Comparison of ENCODE assay signal across 28 cellular contexts in the genomic region with DNA sequence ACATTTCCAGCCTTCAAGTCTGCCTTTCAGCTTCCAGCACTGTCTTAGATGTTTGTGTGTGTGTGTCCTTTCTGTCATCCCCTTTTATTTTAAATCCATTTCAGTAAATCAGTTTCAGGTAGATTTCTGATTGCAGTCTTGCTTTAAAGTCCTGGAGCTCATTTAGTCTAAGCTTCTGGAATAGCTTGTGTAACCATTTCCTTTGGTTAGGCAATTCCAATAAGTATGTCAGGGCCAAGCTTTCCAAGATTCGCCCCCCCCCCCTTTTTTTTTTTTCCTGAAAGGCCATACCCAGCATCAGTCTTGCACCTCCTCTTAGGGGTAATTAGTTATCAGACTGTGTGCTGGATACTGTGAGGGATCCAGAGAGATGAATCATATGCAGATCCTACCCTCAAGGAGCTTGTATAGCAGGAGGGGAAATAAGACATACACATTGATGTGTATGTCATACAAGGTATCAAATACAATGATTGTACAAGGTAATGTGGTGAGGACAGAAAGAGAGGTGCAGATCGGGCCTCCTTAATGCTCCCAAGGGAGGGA. TPM values are rescaled to one million over a fixed set of nuclear protein-coding genes. Genes with fewer than 3 reads are reported as not detected.
DNase-seq lines count a peak whose midpoint lies in the region; ATAC-seq, FAIRE-seq and TF ChIP-seq lines count a peak whose summit lies in the region.
"Had no signal": no experiment of that assay in that cellular context is flagged by ENCODE, and none has a peak within 500 bp of the region (broad histone marks: within the 10 kb centered on the region; RNA-seq: fewer than 3 reads in every experiment).

No MANE protein-coding gene starts in this region.

- no peak for FAIRE-seq in bronchial epithelial cell (lab: Jason Lieb, UNC)
- FAIRE-seq: K562 had no signal

- no peaks in the 10 kb centered on the region for H3K9me3 Mint-ChIP-seq in mesothelial cell of epicardium
- H3K9me3 Mint-ChIP-seq: activated T-cell treated with anti-CD3 and anti-CD28 coated beads, Interleukin-2, amount 50 U/mL, for 24 hours had no signal

- H3K4me1 ChIP-seq in HUES6 (ENCODE audit: control insufficient read depth, insufficient read depth, low read length) (peaks cover 14% of the 10 kb centered on the region), suprapubic skin (peaks cover 16% of the 10 kb centered on the region)

- ATAC-seq in GM21367 (IDR thresholded peaks at IDR 0.05; ENCODE audit: unreplicated experiment), result no peak
- ATAC-seq: K562, sciatic nerve had no signal

- TF ChIP-seq POLR2A in suprapubic skin (IDR thresholded peaks at IDR 0.05), result no peak

- H3K27me3 ChIP-seq in HUES6 (ENCODE audit: control insufficient read depth, insufficient read depth, low read length) (no peaks in the 10 kb centered on the region), bronchial epithelial cell (ENCODE audit: control insufficient read depth, insufficient read depth, low read length) (no peaks in the 10 kb centered on the region), suprapubic skin (no peaks in the 10 kb centered on the region)
- H3K27me3 ChIP-seq: dorsolateral prefrontal cortex, stomach, tibial nerve had no signal

- DNase-seq in EL, result peak; percentile 25
- peak; percentile 18 for DNase-seq in bronchial epithelial cell (ENCODE audit: low read depth)
- no peak for DNase-seq in mesothelial cell of epicardium (ENCODE audit: low spot score in 2 of 2, unreplicated experiment in 2 of 2)
- no peak for DNase-seq in ureter (ENCODE audit: low spot score)
- DNase-seq in suprapubic skin (ENCODE audit: low spot score in 2 of 2), result no peak
- DNase-seq in iPS-NIHi11 (ENCODE audit: low spot score), result no peak
- DNase-seq: activated CD4-positive, CD25-positive, alpha-beta regulatory T cell; activated CD8-positive, alpha-beta memory T cell treated with anti-CD3 and anti-CD28 coated beads for 24 hours; activated naive CD4-positive, alpha-beta T cell; activated T-cell treated with anti-CD3 and anti-CD28 coated beads, Interleukin-2, amount 50 U/mL, for 24 hours; caudate nucleus; dorsolateral prefrontal cortex; foreskin melanocyte; hypothalamus; islet precursor cell; MM.1S; NCI-H1417 treated with DMSO at 0.1 percent for 48 hours; Right ventricle myocardium superior; stimulated activated CD4-positive, alpha-beta T cell treated with anti-CD3 and anti-CD28 coated beads, Interleukin-4, amount 100 ng/mL, for 4 hours; stomach; T-helper 9 cell had no signal

- peak overlapping the region; percentile 48 for H3K27ac Mint-ChIP-seq in mesothelial cell of epicardium
- H3K27ac Mint-ChIP-seq: activated T-cell treated with anti-CD3 and anti-CD28 coated beads, Interleukin-2, amount 50 U/mL, for 24 hours had no signal

- H3K27me3 Mint-ChIP-seq in mesothelial cell of epicardium (ENCODE audit: low read depth), result no peaks in the 10 kb centered on the region
- H3K27me3 Mint-ChIP-seq: activated T-cell treated with anti-CD3 and anti-CD28 coated beads, Interleukin-2, amount 50 U/mL, for 24 hours had no signal

- H3K4me3 ChIP-seq in HUES6 (ENCODE audit: low read depth, low read length), result no peak overlapping the region
- no peak overlapping the region for H3K4me3 ChIP-seq in bronchial epithelial cell (ENCODE audit: low read depth, low read length)
- no peak overlapping the region for H3K4me3 ChIP-seq in suprapubic skin
- H3K4me3 ChIP-seq: dorsolateral prefrontal cortex, K562, stomach, tibial nerve had no signal

- H3K9me3 ChIP-seq in HUES6 (ENCODE audit: control insufficient read depth, insufficient read depth, low read depth, low read length) (no peaks in the 10 kb centered on the region), suprapubic skin (no peaks in the 10 kb centered on the region)
- H3K9me3 ChIP-seq: stomach had no signal

- no peak for TF ChIP-seq EP300 in suprapubic skin (IDR thresholded peaks at IDR 0.05)

- H3K36me3 Mint-ChIP-seq in mesothelial cell of epicardium, result peaks cover 20% of the 10 kb centered on the region

- 0 out of 2 replicates have a peak overlapping the region, but pooled peaks have one; percentile 41 for H3K27ac ChIP-seq in HUES6 (ENCODE audit: low read depth, low read length)
- no peak overlapping the region for H3K27ac ChIP-seq in suprapubic skin
- H3K27ac ChIP-seq: dorsolateral prefrontal cortex, epithelial cell of prostate, parathyroid adenoma, stomach, tibial nerve had no signal

- H3K36me3 ChIP-seq in HUES6 (ENCODE audit: control insufficient read depth, insufficient read depth, low read length) (peaks cover 4% of the 10 kb centered on the region; the same call in 1 of the 2 replicates), bronchial epithelial cell (ENCODE audit: control insufficient read depth, insufficient read depth, low read length) (no peaks in the 10 kb centered on the region), suprapubic skin (no peaks in the 10 kb centered on the region)
- H3K36me3 ChIP-seq: stomach, tibial nerve had no signal

- no peak overlapping the region for H3K9ac ChIP-seq in HUES6 (ENCODE audit: low read length)
- H3K9ac ChIP-seq: parathyroid adenoma had no signal

- WGBS in suprapubic skin, result 63% methylated on average over 2 of the region's 2 CpGs

- peaks cover 28% of the 10 kb centered on the region for H3K4me1 Mint-ChIP-seq in mesothelial cell of epicardium

- H3K4me3 Mint-ChIP-seq in mesothelial cell of epicardium, result no peak overlapping the region
- H3K4me3 Mint-ChIP-seq: activated T-cell treated with anti-CD3 and anti-CD28 coated beads, Interleukin-2, amount 50 U/mL, for 24 hours had no signal

- TF ChIP-seq CTCF in bronchial epithelial cell (IDR thresholded peaks at IDR 0.05; ENCODE audit: insufficient read depth, low read length, severe bottlenecking) (no peak), mesothelial cell of epicardium (IDR thresholded peaks at IDR 0.05; ENCODE audit: unreplicated experiment) (no peak), suprapubic skin (IDR thresholded peaks at IDR 0.05) (no peak)

RNA-seq across cellular contexts. Expression of a gene that starts 41.3 kb away (rescaled TPM):
- total RNA-seq in bronchial epithelial cell, result 22.5 and 22.9 TPM in 2 replicates
- total RNA-seq in mesothelial cell of epicardium, result 91.0 to 101 TPM (median 91.2 TPM) in 3 replicates
- 81.4 TPM for total RNA-seq in ureter
- 100 to 1,000 TPM in 1 of 4 donors, 10 to 100 TPM in 3; 62.9 to 111 (median 83.5) TPM for total RNA-seq in suprapubic skin

RNA-seq across cellular contexts. Expression of a gene that starts 50.8 kb away (rescaled TPM):
- total RNA-seq in bronchial epithelial cell, result under 0.01 TPM in 2 replicates
- 0.78 to 0.97 TPM (median 0.79 TPM) in 3 replicates for total RNA-seq in mesothelial cell of epicardium
- 3.7 TPM for total RNA-seq in ureter
- 1 to 10 TPM; 1.1 to 3.8 (median 1.5) TPM for total RNA-seq in suprapubic skin

Comparison
In these comparisons a context has a peak if more than half of its experiments do, and no peak if none do; other contexts are left out.
1. DNase-seq: peak in EL (single experiment) and bronchial epithelial cell (single experiment); none in mesothelial cell of epicardium (0 of 2), ureter (single experiment), suprapubic skin (0 of 2) and iPS-NIHi11 (single experiment).